ENCODE assay signal across 14 cellular contexts in the genomic region with DNA sequence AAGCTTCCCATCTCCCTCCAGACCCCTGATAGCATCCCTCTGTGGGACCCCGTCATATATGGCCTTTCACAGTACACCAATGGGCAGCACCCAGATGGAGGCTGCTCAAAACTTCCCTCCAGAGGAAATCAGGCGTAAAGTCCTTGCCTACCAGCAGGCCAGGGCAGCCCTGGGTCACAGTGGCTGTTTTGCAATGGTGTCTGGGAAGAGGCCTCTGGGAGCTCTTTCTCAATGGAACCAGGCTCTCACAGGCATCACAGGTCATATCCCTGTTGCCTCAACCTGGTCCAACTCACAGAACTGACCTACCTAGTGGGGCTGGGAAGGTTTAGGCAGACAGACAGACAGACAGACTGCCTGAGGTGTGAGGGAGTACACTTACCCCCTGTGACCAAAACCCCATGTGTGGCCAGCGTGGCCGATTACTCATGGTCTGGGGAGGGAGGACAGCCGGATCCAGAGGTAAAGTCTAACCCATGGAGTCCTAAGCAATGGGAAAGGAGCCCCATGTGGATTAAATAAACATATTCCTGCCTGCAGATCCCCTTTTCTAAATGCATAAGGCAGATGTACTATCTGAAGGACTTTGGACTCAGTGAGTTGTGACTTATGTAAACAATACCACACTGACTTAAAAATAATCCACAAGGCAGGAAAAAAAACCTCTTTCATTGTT. TPM values are rescaled to one million over a fixed set of nuclear protein-coding genes. Genes with fewer than 3 reads are reported as not detected.
DNase-seq lines count a peak whose midpoint lies in the region; ATAC-seq lines count a peak whose summit lies in the region.
"Had no signal": no experiment of that assay in that cellular context is flagged by ENCODE, and none has a peak within 500 bp of the region (broad histone marks: within the 10 kb centered on the region; RNA-seq: fewer than 3 reads in every experiment).

No MANE protein-coding gene starts in this region.

- H3K4me1 ChIP-seq in mesenchymal stem cell (ENCODE audit: control insufficient read depth, insufficient read depth, low read depth, low read length), result peaks cover 14% of the 10 kb centered on the region
- H3K4me1 ChIP-seq: prostate gland, testis had no signal

- no peak overlapping the region for H2BK15ac ChIP-seq in mesenchymal stem cell (ENCODE audit: low read depth, poor library complexity, severe bottlenecking)

- intact Hi-C loops in activated T-helper 2 cell treated with anti-CD3 and anti-CD28 coated beads, Interferon-gamma antibody, Interleukin-2, Interleukin-4, amounts not matched to agents 10 μg/mL and 5 μg/mL and 100 μg/mL, durations not matched to agents 14 hours and 24 hours and 36 hours (cut with micrococcal nuclease), result no loop called here

- no peak overlapping the region for H3K4me2 ChIP-seq in mesenchymal stem cell (ENCODE audit: low read length, poor library complexity, severe bottlenecking)

- peaks cover 7 to 29% of the 10 kb centered on the region in 2 experiments for H3K27me3 ChIP-seq in mesenchymal stem cell (ENCODE audit: control insufficient read depth in 1 of 2, insufficient read depth in 1 of 2, low read length in 2 of 2)
- H3K27me3 ChIP-seq: testis had no signal

- no peaks in the 10 kb centered on the region for H3K36me3 ChIP-seq in mesenchymal stem cell (ENCODE audit: control insufficient read depth in 1 of 2, insufficient read depth in 2 of 2, low read depth in 1 of 2, low read length in 2 of 2)
- H3K36me3 ChIP-seq: prostate gland had no signal

- peak overlapping the region; percentile 5 for H3K27ac ChIP-seq in mesenchymal stem cell (ENCODE audit: low read length, poor library complexity, severe bottlenecking)
- H3K27ac ChIP-seq: prostate gland, testis had no signal

- no peak overlapping the region for H3K9ac ChIP-seq in mesenchymal stem cell (ENCODE audit: low read length)

- no peak overlapping the region for H3K4ac ChIP-seq in mesenchymal stem cell (ENCODE audit: low read depth in 1 of 2, low read length in 2 of 2)

- H4K91ac ChIP-seq in mesenchymal stem cell (ENCODE audit: low read length), result no peak overlapping the region

- no peaks in the 10 kb centered on the region for H3K9me3 Mint-ChIP-seq in activated T-helper 2 cell treated with anti-CD3 and anti-CD28 coated beads, Interferon-gamma antibody, Interleukin-2, Interleukin-4, amounts not matched to agents 10 μg/mL and 5 μg/mL and 100 μg/mL, durations not matched to agents 14 hours and 24 hours and 36 hours
- H3K9me3 Mint-ChIP-seq: activated B cell treated with CpG ODN at 0.5 μM for 24 hours; CD4-positive, alpha-beta T cell; dendritic cell treated with granulocyte-macrophage colony-stimulating factor and Interleukin-4, amounts not matched to agents 40 ng/mL and 50 ng/mL, for 4 days had no signal

- H3K18ac ChIP-seq in mesenchymal stem cell (ENCODE audit: low read depth in 1 of 2, low read length in 2 of 2), result no peak overlapping the region

- no peak overlapping the region for H3K27ac Mint-ChIP-seq in activated T-helper 2 cell treated with anti-CD3 and anti-CD28 coated beads, Interferon-gamma antibody, Interleukin-2, Interleukin-4, amounts not matched to agents 10 μg/mL and 5 μg/mL and 100 μg/mL, durations not matched to agents 14 hours and 24 hours and 36 hours
- H3K27ac Mint-ChIP-seq: activated B cell treated with CpG ODN at 0.5 μM for 24 hours; CD4-positive, alpha-beta T cell; dendritic cell treated with granulocyte-macrophage colony-stimulating factor and Interleukin-4, amounts not matched to agents 40 ng/mL and 50 ng/mL, for 4 days had no signal

- no peak overlapping the region for H3K14ac ChIP-seq in mesenchymal stem cell (ENCODE audit: low read length in 2 of 2)

- H3K4me3 Mint-ChIP-seq in activated T-helper 2 cell treated with anti-CD3 and anti-CD28 coated beads, Interferon-gamma antibody, Interleukin-2, Interleukin-4, amounts not matched to agents 10 μg/mL and 5 μg/mL and 100 μg/mL, durations not matched to agents 14 hours and 24 hours and 36 hours (ENCODE audit: low read depth), result no peak overlapping the region
- H3K4me3 Mint-ChIP-seq: activated B cell treated with CpG ODN at 0.5 μM for 24 hours; CD4-positive, alpha-beta T cell; dendritic cell treated with granulocyte-macrophage colony-stimulating factor and Interleukin-4, amounts not matched to agents 40 ng/mL and 50 ng/mL, for 4 days had no signal

- 68% methylated on average over 4 of the region's 5 CpGs for WGBS in mesenchymal stem cell

- H3K4me3 ChIP-seq in mesenchymal stem cell (ENCODE audit: insufficient read depth in 1 of 2, low read depth in 1 of 2, low read length in 2 of 2), result no peak overlapping the region
- H3K4me3 ChIP-seq: prostate gland, testis had no signal

- no peak overlapping the region for H3K23ac ChIP-seq in mesenchymal stem cell (ENCODE audit: low read length in 2 of 2)

- no peak overlapping the region for H2BK12ac ChIP-seq in mesenchymal stem cell (ENCODE audit: low read length in 2 of 2)

- ATAC-seq in GM19324 (IDR thresholded peaks at IDR 0.05; ENCODE audit: low FRiP score, unreplicated experiment), result no peak

- no peaks in the 10 kb centered on the region for H3K4me1 Mint-ChIP-seq in activated T-helper 2 cell treated with anti-CD3 and anti-CD28 coated beads, Interferon-gamma antibody, Interleukin-2, Interleukin-4, amounts not matched to agents 10 μg/mL and 5 μg/mL and 100 μg/mL, durations not matched to agents 14 hours and 24 hours and 36 hours (ENCODE audit: low read depth)
- H3K4me1 Mint-ChIP-seq: activated B cell treated with CpG ODN at 0.5 μM for 24 hours had no signal

- H3K36me3 Mint-ChIP-seq in activated T-helper 2 cell treated with anti-CD3 and anti-CD28 coated beads, Interferon-gamma antibody, Interleukin-2, Interleukin-4, amounts not matched to agents 10 μg/mL and 5 μg/mL and 100 μg/mL, durations not matched to agents 14 hours and 24 hours and 36 hours (ENCODE audit: low read depth), result no peaks in the 10 kb centered on the region

- no peak overlapping the region for H2AK5ac ChIP-seq in mesenchymal stem cell (ENCODE audit: low read length, severe bottlenecking)

- H2BK120ac ChIP-seq in mesenchymal stem cell (ENCODE audit: low read depth, low read length), result no peak overlapping the region

- no peak overlapping the region for H2AFZ ChIP-seq in mesenchymal stem cell (ENCODE audit: low read depth, low read length)

- no peak overlapping the region for H2BK5ac ChIP-seq in mesenchymal stem cell (ENCODE audit: low read depth, low read length, poor library complexity, severe bottlenecking)

- no peaks in the 10 kb centered on the region for H3K9me3 ChIP-seq in mesenchymal stem cell (ENCODE audit: control insufficient read depth, low read length)
- H3K9me3 ChIP-seq: prostate gland, testis had no signal

- DNase-seq in DMS53 (lab: John Stamatoyannopoulos, UW) (peak; percentile 88), M059J (ENCODE audit: low read depth) (peak; percentile 75), astrocyte of the hippocampus (ENCODE audit: low read depth, low spot score) (peak; percentile 43), mesenchymal stem cell (peak; percentile 45), NCI-H524 treated with DMSO at 0.1 percent for 48 hours (lab: John Stamatoyannopoulos, UW) (no peak)
- no peak for DNase-seq in activated naive CD4-positive, alpha-beta T cell (lab: John Stamatoyannopoulos, UW)
- no peak for DNase-seq in activated T-helper 2 cell treated with anti-CD3 and anti-CD28 coated beads, Interferon-gamma antibody, Interleukin-2, Interleukin-4, amounts not matched to agents 10 μg/mL and 5 μg/mL and 100 μg/mL, durations not matched to agents 14 hours and 24 hours and 36 hours (ENCODE audit: low spot score)
- DNase-seq: activated B cell treated with CpG ODN at 0.5 μM for 24 hours; CD4-positive, alpha-beta T cell; NCI-H2029 treated with DMSO at 0.1 percent for 48 hours; testis had no signal

- H4K8ac ChIP-seq in mesenchymal stem cell (ENCODE audit: low read length), result no peak overlapping the region

- no peaks in the 10 kb centered on the region for H3K79me1 ChIP-seq in mesenchymal stem cell (replicated peaks; ENCODE audit: low read length, poor library complexity, severe bottlenecking)

- H3K27me3 Mint-ChIP-seq in activated T-helper 2 cell treated with anti-CD3 and anti-CD28 coated beads, Interferon-gamma antibody, Interleukin-2, Interleukin-4, amounts not matched to agents 10 μg/mL and 5 μg/mL and 100 μg/mL, durations not matched to agents 14 hours and 24 hours and 36 hours (ENCODE audit: low read depth), result peaks cover 37% of the 10 kb centered on the region

RNA-seq across cellular contexts. Expression of a gene that starts 58.2 kb away (rescaled TPM):
- total RNA-seq in M059J (2014; rRNA removed; shearing (Covaris generic)), result 6.5 and 7.6 TPM in 2 replicates
- polyA plus RNA-seq in mesenchymal stem cell (2013, experiment 1 of 2), result 2.5 TPM
- polyA plus RNA-seq in mesenchymal stem cell (2013, experiment 2 of 2), result 2.2 TPM
- 214 and 225 TPM in 2 replicates for total RNA-seq in activated T-helper 2 cell treated with anti-CD3 and anti-CD28 coated beads, Interferon-gamma antibody, Interleukin-2, Interleukin-4, amounts not matched to agents 10 μg/mL and 5 μg/mL and 100 μg/mL, durations not matched to agents 14 hours and 24 hours and 36 hours

Comparison
In these comparisons a context has a peak if more than half of its experiments do, and no peak if none do; other contexts are left out.
1. DNase-seq: peak in DMS53 (single experiment), M059J (single experiment), astrocyte of the hippocampus (single experiment) and mesenchymal stem cell (single experiment); none in activated naive CD4-positive, alpha-beta T cell (0 of 4), NCI-H524 treated with DMSO at 0.1 percent for 48 hours (single experiment) and activated T-helper 2 cell treated with anti-CD3 and anti-CD28 coated beads, Interferon-gamma antibody, Interleukin-2, Interleukin-4, amounts not matched to agents 10 μg/mL and 5 μg/mL and 100 μg/mL, durations not matched to agents 14 hours and 24 hours and 36 hours (single experiment).
2. RNA of a gene that starts 58.2 kb away (total RNA-seq): 214 to 225 TPM in activated T-helper 2 cell treated with anti-CD3 and anti-CD28 coated beads, Interferon-gamma antibody, Interleukin-2, Interleukin-4, amounts not matched to agents 10 μg/mL and 5 μg/mL and 100 μg/mL, durations not matched to agents 14 hours and 24 hours and 36 hours; 6.5 to 7.6 TPM in M059J; every median in the first group is over 10 times any median in the second.